1 cellular context compared by ENCODE assay signal in the genomic region with DNA sequence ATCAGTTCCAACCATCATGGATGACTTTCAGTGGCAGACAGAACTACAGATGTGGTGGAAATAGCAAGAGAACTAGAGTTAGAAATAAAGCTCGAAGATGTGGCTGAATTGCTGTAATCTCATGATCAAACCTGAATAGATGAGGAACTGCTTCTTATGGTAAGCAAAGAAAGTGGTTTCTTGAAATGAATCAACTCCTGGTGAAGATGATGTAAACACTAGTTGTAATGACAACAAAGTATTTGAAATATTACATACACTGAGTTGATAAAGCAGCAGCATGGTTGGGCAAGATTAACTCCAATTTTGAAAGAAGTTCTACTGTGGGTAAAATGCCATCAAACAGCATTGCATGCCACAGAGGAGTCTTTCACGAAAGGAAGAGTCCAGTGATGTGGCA.
TF ChIP-seq lines count a peak whose summit lies in the region.

No MANE protein-coding gene starts in this region.

TF ChIP-seq in GM12878, 131 proteins besides CTCF, POLR2A, EP300 and RAD21 (continued from another document):
- TF ChIP-seq, protein P1, sequence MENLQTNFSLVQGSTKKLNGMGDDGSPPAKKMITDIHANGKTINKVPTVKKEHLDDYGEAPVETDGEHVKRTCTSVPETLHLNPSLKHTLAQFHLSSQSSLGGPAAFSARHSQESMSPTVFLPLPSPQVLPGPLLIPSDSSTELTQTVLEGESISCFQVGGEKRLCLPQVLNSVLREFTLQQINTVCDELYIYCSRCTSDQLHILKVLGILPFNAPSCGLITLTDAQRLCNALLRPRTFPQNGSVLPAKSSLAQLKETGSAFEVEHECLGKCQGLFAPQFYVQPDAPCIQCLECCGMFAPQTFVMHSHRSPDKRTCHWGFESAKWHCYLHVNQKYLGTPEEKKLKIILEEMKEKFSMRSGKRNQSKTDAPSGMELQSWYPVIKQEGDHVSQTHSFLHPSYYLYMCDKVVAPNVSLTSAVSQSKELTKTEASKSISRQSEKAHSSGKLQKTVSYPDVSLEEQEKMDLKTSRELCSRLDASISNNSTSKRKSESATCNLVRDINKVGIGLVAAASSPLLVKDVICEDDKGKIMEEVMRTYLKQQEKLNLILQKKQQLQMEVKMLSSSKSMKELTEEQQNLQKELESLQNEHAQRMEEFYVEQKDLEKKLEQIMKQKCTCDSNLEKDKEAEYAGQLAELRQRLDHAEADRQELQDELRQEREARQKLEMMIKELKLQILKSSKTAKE (IDR thresholded peaks at IDR 0.05; ENCODE audit: low read depth, poor library complexity, severe bottlenecking) = no peak
- TF ChIP-seq, protein P2, sequence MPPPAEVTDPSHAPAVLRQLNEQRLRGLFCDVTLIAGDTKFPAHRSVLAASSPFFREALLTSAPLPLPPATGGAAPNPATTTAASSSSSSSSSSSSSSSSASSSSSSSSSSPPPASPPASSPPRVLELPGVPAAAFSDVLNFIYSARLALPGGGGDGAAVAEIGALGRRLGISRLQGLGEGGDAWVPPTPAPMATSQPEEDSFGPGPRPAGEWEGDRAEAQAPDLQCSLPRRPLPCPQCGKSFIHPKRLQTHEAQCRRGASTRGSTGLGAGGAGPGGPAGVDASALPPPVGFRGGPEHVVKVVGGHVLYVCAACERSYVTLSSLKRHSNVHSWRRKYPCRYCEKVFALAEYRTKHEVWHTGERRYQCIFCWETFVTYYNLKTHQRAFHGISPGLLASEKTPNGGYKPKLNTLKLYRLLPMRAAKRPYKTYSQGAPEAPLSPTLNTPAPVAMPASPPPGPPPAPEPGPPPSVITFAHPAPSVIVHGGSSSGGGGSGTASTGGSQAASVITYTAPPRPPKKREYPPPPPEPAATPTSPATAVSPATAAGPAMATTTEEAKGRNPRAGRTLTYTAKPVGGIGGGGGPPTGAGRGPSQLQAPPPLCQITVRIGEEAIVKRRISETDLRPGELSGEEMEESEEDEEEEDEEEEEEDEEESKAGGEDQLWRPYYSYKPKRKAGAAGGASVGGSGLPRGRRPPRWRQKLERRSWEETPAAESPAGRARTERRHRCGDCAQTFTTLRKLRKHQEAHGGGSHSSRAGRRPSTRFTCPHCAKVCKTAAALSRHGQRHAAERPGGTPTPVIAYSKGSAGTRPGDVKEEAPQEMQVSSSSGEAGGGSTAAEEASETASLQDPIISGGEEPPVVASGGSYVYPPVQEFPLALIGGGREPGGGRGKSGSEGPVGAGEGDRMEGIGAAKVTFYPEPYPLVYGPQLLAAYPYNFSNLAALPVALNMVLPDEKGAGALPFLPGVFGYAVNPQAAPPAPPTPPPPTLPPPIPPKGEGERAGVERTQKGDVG (CRISPR knock-in tag; IDR thresholded peaks at IDR 0.05) = no peak
- TF ChIP-seq POLR2AphosphoS2 (IDR thresholded peaks at IDR 0.05; ENCODE audit: low read depth, low read length) (no peak), ESRRA (IDR thresholded peaks at IDR 0.05; ENCODE audit: low read length) (no peak), ZNF207 (IDR thresholded peaks at IDR 0.05; ENCODE audit: borderline replicate concordance) (no peak), GATAD2B (conservative IDR thresholded peaks at IDR 0.05; ENCODE audit: low read depth) (no peak), SPI1 (IDR thresholded peaks at IDR 0.05; ENCODE audit: borderline replicate concordance, insufficient read depth, low read depth, low read length) (peak; percentile 84), IRF5 (IDR thresholded peaks at IDR 0.05; ENCODE audit: borderline replicate concordance) (no peak), JUND (IDR thresholded peaks at IDR 0.05; ENCODE audit: low read depth, low read length) (peak; percentile 59; the same call in 1 of the 2 replicates), MXI1 (IDR thresholded peaks at IDR 0.05; ENCODE audit: low read depth, low read length) (no peak), PAX8 (IDR thresholded peaks at IDR 0.05) (no peak), SIN3A (IDR thresholded peaks at IDR 0.05; ENCODE audit: low read depth, low read length) (no peak), ZBED1 (IDR thresholded peaks at IDR 0.05; ENCODE audit: borderline replicate concordance) (no peak), TBL1XR1 (IDR thresholded peaks at IDR 0.05; ENCODE audit: low read depth, low read length) (no peak), ATF7 (IDR thresholded peaks at IDR 0.05; ENCODE audit: low read depth) (peak; percentile 83), NRF1 (conservative IDR thresholded peaks at IDR 0.05; ENCODE audit: low read depth, low read length) (no peak), RAD51 (IDR thresholded peaks at IDR 0.05) (no peak), RELA (IDR thresholded peaks at IDR 0.05; ENCODE audit: borderline replicate concordance, partially characterized antibody) (no peak), PAX5 (IDR thresholded peaks at IDR 0.05; ENCODE audit: borderline replicate concordance, low read depth, low read length) (no peak), MTA2 (IDR thresholded peaks at IDR 0.05; ENCODE audit: low read depth) (peak; percentile 39; the same call in 1 of the 2 replicates), NFXL1 (IDR thresholded peaks at IDR 0.05; ENCODE audit: borderline replicate concordance) (no peak), ZNF274 (IDR thresholded peaks at IDR 0.05; ENCODE audit: insufficient read depth, insufficient read length) (no peak), MYC (IDR thresholded peaks at IDR 0.05; ENCODE audit: insufficient read depth, insufficient read length, insufficient replicate concordance, low read length, severe bottlenecking) (no peak), DPF2 (IDR thresholded peaks at IDR 0.05) (peak; percentile 62; the same call in 1 of the 2 replicates), IKZF2 (IDR thresholded peaks at IDR 0.05) (no peak), STAT1 (conservative IDR thresholded peaks at IDR 0.05) (no peak)
